ENCODE assay signal across 22 cellular contexts in genomic region chr1:73097917-73098316, GRCh38.
"Had no signal": no experiment of that assay in that cellular context is flagged by ENCODE, and none has a peak within 500 bp of the region (broad histone marks: within the 10 kb centered on the region; RNA-seq: fewer than 3 reads in every experiment).

No MANE protein-coding gene starts in this region.

- H3K9me3 ChIP-seq: gastrocnemius medialis, right atrium auricular region, suprapubic skin, transverse colon, upper lobe of right lung, vagina had no signal

- DNase-seq: dorsolateral prefrontal cortex; effector CD4-positive, alpha-beta T cell; foreskin fibroblast; gastrocnemius medialis; head of caudate nucleus; naive thymus-derived CD4-positive, alpha-beta T cell; stimulated activated CD4-positive, alpha-beta T cell treated with anti-CD3 and anti-CD28 coated beads, Interleukin-12 subunit alpha, Interleukin-12 subunit beta, amount 100 ng/mL, for 4 hours; stimulated activated CD4-positive, alpha-beta T cell treated with anti-CD3 and anti-CD28 coated beads, Interleukin-1b, Interleukin-23, amount 100 ng/mL, for 48 hours; stimulated activated CD4-positive, alpha-beta T cell treated with anti-CD3 and anti-CD28 coated beads, Interleukin-4, amount 100 ng/mL, for 1 hour; stimulated activated CD8-positive, alpha-beta memory T cell treated with anti-CD3 and anti-CD28 coated beads, Interleukin-4, amount 100 ng/mL, for 48 hours; stimulated activated naive CD4-positive, alpha-beta T cell; stimulated activated naive CD8-positive, alpha-beta T cell treated with anti-CD3 and anti-CD28 coated beads, Interleukin-15, amount 100 ng/mL, for 72 hours; transverse colon; upper lobe of right lung had no signal

- H2AFZ ChIP-seq: neural progenitor cell, parathyroid adenoma had no signal

- H3K27ac ChIP-seq: dorsolateral prefrontal cortex, epithelial cell of prostate, gastrocnemius medialis, neural progenitor cell, parathyroid adenoma, right atrium auricular region, suprapubic skin, transverse colon, upper lobe of right lung, vagina had no signal

- H3K79me2 ChIP-seq: parathyroid adenoma had no signal

- H3K4me3 ChIP-seq: dorsolateral prefrontal cortex, gastrocnemius medialis, lung, neural progenitor cell, right atrium auricular region, smooth muscle cell, suprapubic skin, transverse colon, upper lobe of right lung, vagina had no signal

- H3K27me3 ChIP-seq: gastrocnemius medialis, neural progenitor cell, right atrium auricular region, suprapubic skin, transverse colon, upper lobe of right lung, vagina had no signal

- H3K4me1 ChIP-seq: gastrocnemius medialis, neural progenitor cell, parathyroid adenoma, right atrium auricular region, suprapubic skin, transverse colon, upper lobe of right lung, vagina had no signal

- H3K9ac ChIP-seq: neural progenitor cell, parathyroid adenoma had no signal

- H3K36me3 ChIP-seq: gastrocnemius medialis, neural progenitor cell, right atrium auricular region, suprapubic skin, transverse colon, upper lobe of right lung, vagina had no signal

- H3K4me2 ChIP-seq: neural progenitor cell, smooth muscle cell had no signal
